Comparison of ENCODE assay signal across 1 cellular context in genomic region chr7:4659551-4660286, GRCh38.
TF ChIP-seq lines count a peak whose summit lies in the region.

No MANE protein-coding gene starts in this region.

TF ChIP-seq in HEK293, 187 proteins besides CTCF, POLR2A, EP300 and RAD21 (continued from another document):
- TF ChIP-seq ZBTB11 (tag by site-specific recombination; conservative IDR thresholded peaks at IDR 0.05; ENCODE audit: low read depth) (peak; percentile 47), ZNF510 (tag by site-specific recombination; IDR thresholded peaks at IDR 0.05; ENCODE audit: insufficient replicate concordance) (no peak), ZNF112 (tag by site-specific recombination; IDR thresholded peaks at IDR 0.05) (no peak), ZNF433 (tag by site-specific recombination; IDR thresholded peaks at IDR 0.05; ENCODE audit: low read depth) (no peak), MZF1 (tag by site-specific recombination; IDR thresholded peaks at IDR 0.05; ENCODE audit: borderline replicate concordance) (no peak)
